In the genomic region with DNA sequence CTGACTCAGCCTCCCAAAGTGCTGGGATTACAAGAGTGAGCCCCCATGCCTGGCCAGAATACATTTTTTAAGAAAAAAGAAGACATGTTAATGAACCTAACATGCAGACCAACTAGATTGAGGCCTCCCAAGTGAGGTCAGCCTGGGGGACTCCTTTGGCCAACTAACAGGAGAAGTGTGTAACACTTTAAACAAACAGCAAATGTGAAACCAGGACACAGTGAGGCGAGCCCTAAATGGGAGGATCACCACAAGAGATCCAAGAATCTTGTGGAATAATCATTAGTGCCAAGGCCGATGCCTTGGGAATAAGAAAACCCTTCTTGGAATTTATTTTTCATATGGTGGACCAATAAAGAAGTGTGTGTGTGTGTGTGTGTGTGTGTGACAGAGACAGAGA, we compare ENCODE assay signal across 14 cellular contexts.
DNase-seq lines count a peak whose midpoint lies in the region; ATAC-seq and TF ChIP-seq lines count a peak whose summit lies in the region.
"Had no signal": no experiment of that assay in that cellular context is flagged by ENCODE, and none has a peak within 500 bp of the region (broad histone marks: within the 10 kb centered on the region; RNA-seq: fewer than 3 reads in every experiment).

No MANE protein-coding gene starts in this region.

- TF ChIP-seq CTCF in coronary artery (IDR thresholded peaks at IDR 0.05), result no peak

- DNase-seq in GM04503 (ENCODE audit: low read depth) (peak; percentile 68), coronary artery (ENCODE audit: low spot score) (no peak), mesenteric fat pad (ENCODE audit: low spot score) (peak; percentile 28), stromal cell of bone marrow (ENCODE audit: low read depth) (peak; percentile 83), SIG-M5 treated with dmso at 0.1 percent for 504 hours (lab: John Stamatoyannopoulos, UW; ENCODE audit: unreplicated experiment) (no peak)
- no peak for DNase-seq in stimulated activated CD4-positive, alpha-beta T cell treated with anti-CD3 and anti-CD28 coated beads, Interleukin-2, amount 100 ng/mL, for 48 hours
- DNase-seq in activated CD4-positive, alpha-beta T cell treated with anti-CD3 and anti-CD28 coated beads for 1 hour, result no peak
- DNase-seq: activated CD4-positive, alpha-beta T cell treated with anti-CD3 and anti-CD28 coated beads for 36 hours; foreskin keratinocyte; mammary epithelial cell; MM.1S; thyroid gland had no signal

- no peak for ATAC-seq in GM19452 (IDR thresholded peaks at IDR 0.05; ENCODE audit: unreplicated experiment)
- ATAC-seq: foreskin keratinocyte had no signal

- no peak overlapping the region for H3K4me3 ChIP-seq in coronary artery
- H3K4me3 ChIP-seq: thyroid gland had no signal

- peak overlapping the region; percentile 68 to 92 for H3K27ac ChIP-seq in coronary artery
- H3K27ac ChIP-seq: foreskin keratinocyte, neutrophil had no signal

Comparison
In these comparisons a context has a peak if more than half of its experiments do, and no peak if none do; other contexts are left out.
1. DNase-seq: peak in GM04503 (single experiment), mesenteric fat pad (single experiment) and stromal cell of bone marrow (single experiment); none in coronary artery (single experiment), stimulated activated CD4-positive, alpha-beta T cell treated with anti-CD3 and anti-CD28 coated beads, Interleukin-2, amount 100 ng/mL, for 48 hours (0 of 2), SIG-M5 treated with dmso at 0.1 percent for 504 hours (single experiment) and activated CD4-positive, alpha-beta T cell treated with anti-CD3 and anti-CD28 coated beads for 1 hour (single experiment).